40 cellular contexts compared by ENCODE assay signal in the genomic region with DNA sequence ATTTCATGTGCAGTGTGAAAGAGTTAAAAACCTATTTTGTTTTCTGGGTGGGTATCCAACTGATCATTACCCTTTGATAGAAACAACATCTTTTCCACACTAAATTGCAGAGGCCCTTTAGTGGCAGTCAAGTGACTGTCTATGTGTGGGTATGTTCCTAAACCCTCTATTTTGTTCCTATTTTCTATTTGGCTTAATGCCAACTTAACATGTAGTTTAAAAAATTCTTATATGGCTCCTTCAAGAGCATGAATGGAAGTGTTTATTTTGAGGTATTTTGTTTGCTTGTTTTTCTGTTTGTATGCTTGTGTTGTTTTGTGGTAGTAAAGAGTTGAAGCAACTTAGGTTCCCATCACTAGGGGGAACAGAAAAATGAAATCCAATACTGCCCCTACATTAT. TPM values are rescaled to one million over a fixed set of nuclear protein-coding genes. Genes with fewer than 3 reads are reported as not detected.
"Had no signal": no experiment of that assay in that cellular context is flagged by ENCODE, and none has a peak within 500 bp of the region (broad histone marks: within the 10 kb centered on the region; RNA-seq: fewer than 3 reads in every experiment).

No MANE protein-coding gene starts in this region.

- H3K36me3 ChIP-seq: MG63 had no signal

- H3K4me3 ChIP-seq: MG63 had no signal

- DNase-seq: Karpas-422, Kasumi-1, MG63, MM.1S, MV-4-11, NCI-H1048, NCI-H1092, NCI-H1092 treated with DMSO at 0.1 percent for 48 hours, NCI-H1105, NCI-H1105 treated with DMSO at 0.1 percent for 48 hours, NCI-H1417, NCI-H1417 treated with DMSO at 0.1 percent for 48 hours, NCI-H1436, NCI-H1436 treated with DMSO at 0.1 percent for 48 hours, NCI-H146, NCI-H1694, NCI-H1694 treated with DMSO at 0.1 percent for 48 hours, NCI-H187, NCI-H187 treated with DMSO at 0.1 percent for 48 hours, NCI-H1930, NCI-H2029, NCI-H2029 treated with DMSO at 0.1 percent for 48 hours, NCI-H2081, NCI-H2081 treated with DMSO at 0.1 percent for 48 hours, NCI-H2107, NCI-H2171, NCI-H2171 treated with DMSO at 0.1 percent for 48 hours, NCI-H2227 treated with DMSO at 0.1 percent for 48 hours, NCI-H226, NCI-H345, NCI-H446, NCI-H446 treated with DMSO at 0.1 percent for 48 hours, NCI-H510A, NCI-H510A treated with DMSO at 0.1 percent for 48 hours, NCI-H524, NCI-H524 treated with DMSO at 0.1 percent for 48 hours had no signal

- H3K27me3 ChIP-seq: MG63 had no signal

RNA-seq across cellular contexts. Expression of gene TREM1, which starts 19.9 kb away (rescaled TPM):
- total RNA-seq: M059J had no signal

RNA-seq across cellular contexts. Expression of gene TREML4, which starts 38.4 kb away (rescaled TPM):
- total RNA-seq: LHCN-M2, M059J, MCF 10A, NCI-H460 had no signal
